1 cellular context compared by ENCODE assay signal in the genomic region with DNA sequence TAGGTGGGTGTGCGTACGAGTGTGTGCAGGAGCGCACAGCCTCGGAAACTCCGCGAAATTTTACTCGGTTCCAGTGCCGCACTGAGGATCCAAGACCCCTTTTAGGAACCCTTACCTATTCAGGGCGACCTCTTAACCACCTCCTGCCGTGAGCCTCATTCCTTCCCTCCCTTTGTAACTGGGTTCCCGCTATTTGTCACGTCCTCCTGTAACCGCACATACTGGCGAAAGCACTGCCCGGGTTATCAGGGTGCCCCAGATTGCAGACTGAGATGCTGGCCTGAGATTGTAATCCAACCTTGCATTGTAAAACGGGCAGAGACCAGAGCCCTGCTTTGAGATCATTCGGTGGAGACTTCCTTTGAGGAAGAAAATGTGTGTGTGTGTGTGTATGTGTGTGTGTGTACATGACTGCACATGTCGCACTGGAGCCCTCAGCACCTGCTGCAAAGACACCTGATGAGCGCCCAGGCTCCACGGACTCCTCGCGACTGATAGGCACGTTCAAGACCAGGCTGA.
TF ChIP-seq lines count a peak whose summit lies in the region.

No MANE protein-coding gene starts in this region.

TF ChIP-seq in GM12878, 131 proteins besides CTCF, POLR2A, EP300 and RAD21 (continued from another document):
- TF ChIP-seq BHLHE40 (IDR thresholded peaks at IDR 0.05; ENCODE audit: borderline replicate concordance in 1 of 2, low read depth in 2 of 2, low read length in 1 of 2) (peak; percentile 46 to 70; a peak in 2 of 4 replicates), RUNX3 (IDR thresholded peaks at IDR 0.05; ENCODE audit: low read length) (peak; percentile 57), NR2C2 (IDR thresholded peaks at IDR 0.05; ENCODE audit: borderline replicate concordance, control insufficient read depth, insufficient read length, low read depth) (no peak), NFXL1 (IDR thresholded peaks at IDR 0.05; ENCODE audit: borderline replicate concordance) (no peak), EGR1 (IDR thresholded peaks at IDR 0.05; ENCODE audit: borderline replicate concordance in 1 of 2, low read depth in 2 of 2, low read length in 2 of 2) (no peak), SMC3 (IDR thresholded peaks at IDR 0.05; ENCODE audit: borderline replicate concordance, low read length) (no peak), CREB1 (IDR thresholded peaks at IDR 0.05; ENCODE audit: low read depth) (no peak), NFYA (IDR thresholded peaks at IDR 0.05; ENCODE audit: borderline replicate concordance, low read depth, low read length) (no peak), IKZF1 (conservative IDR thresholded peaks at IDR 0.05) (peak; percentile 25; the same call in 1 of the 2 replicates)
